24 cellular contexts compared by ENCODE assay signal in genomic region chr4:148901075-148901705, GRCh38.
DNase-seq lines count a peak whose midpoint lies in the region; ATAC-seq and TF ChIP-seq lines count a peak whose summit lies in the region.
"Had no signal": no experiment of that assay in that cellular context is flagged by ENCODE, and none has a peak within 500 bp of the region (broad histone marks: within the 10 kb centered on the region; RNA-seq: fewer than 3 reads in every experiment).

No MANE protein-coding gene starts in this region.

- no peak overlapping the region for H3K4me3 Mint-ChIP-seq in GM23338
- H3K4me3 Mint-ChIP-seq: CD4-positive, CD25-positive, alpha-beta regulatory T cell had no signal

- no peaks in the 10 kb centered on the region for H4K20me1 ChIP-seq in GM23338 (replicated peaks; ENCODE audit: insufficient read depth)
- H4K20me1 ChIP-seq in OCI-LY3 (ENCODE audit: insufficient read depth, low read length): no peaks in the 10 kb centered on the region
- H4K20me1 ChIP-seq: BLaER1 had no signal

- peaks cover 14% of the 10 kb centered on the region for H3K4me1 Mint-ChIP-seq in GM23338
- H3K4me1 Mint-ChIP-seq: CD4-positive, CD25-positive, alpha-beta regulatory T cell had no signal

- peaks cover 36% of the 10 kb centered on the region for H3K36me3 Mint-ChIP-seq in GM23338 (ENCODE audit: low read depth)

- H3K4me2 ChIP-seq in GM23338 (no peak overlapping the region), OCI-LY3 (ENCODE audit: low read length) (no peak overlapping the region)
- H3K4me2 ChIP-seq: BLaER1 had no signal

- H3K27me3 ChIP-seq in GM23338 (ENCODE audit: insufficient read depth) (no peaks in the 10 kb centered on the region), OCI-LY3 (ENCODE audit: low read depth, low read length) (no peaks in the 10 kb centered on the region), heart right ventricle (no peaks in the 10 kb centered on the region), foreskin keratinocyte (no peaks in the 10 kb centered on the region)
- H3K27me3 ChIP-seq: BLaER1, SJSA1 had no signal

- 0 out of 2 replicates have a peak, but pooled peaks cover 4% of the 10 kb centered on the region for H3K9me3 ChIP-seq in OCI-LY3 (ENCODE audit: insufficient read depth, low read length)
- peaks cover 0 to 30% (median 11%) of the 10 kb centered on the region in 11 donors for H3K9me3 ChIP-seq in heart right ventricle
- H3K9me3 ChIP-seq: SJSA1 had no signal

- H3K27ac ChIP-seq in GM23338 (ENCODE audit: low read depth): no peak overlapping the region
- no peak overlapping the region for H3K27ac ChIP-seq in OCI-LY3 (ENCODE audit: low read length)
- no peak overlapping the region for H3K27ac ChIP-seq in heart right ventricle
- no peak overlapping the region for H3K27ac ChIP-seq in foreskin keratinocyte
- H3K27ac ChIP-seq: BLaER1, SJSA1 had no signal

- no peak overlapping the region for H2AFZ ChIP-seq in GM23338
- no peak overlapping the region for H2AFZ ChIP-seq in OCI-LY3 (ENCODE audit: low read depth, low read length)

- H3K36me3 ChIP-seq in GM23338 (ENCODE audit: insufficient read depth) (peaks cover 8% of the 10 kb centered on the region; the same call in 1 of the 2 replicates), OCI-LY3 (replicated peaks; ENCODE audit: low read depth, low read length) (no peaks in the 10 kb centered on the region), heart right ventricle (no peaks in the 10 kb centered on the region)
- H3K36me3 ChIP-seq: BLaER1, SJSA1 had no signal

- H3K79me2 ChIP-seq in GM23338 (replicated peaks; ENCODE audit: insufficient read depth) (no peaks in the 10 kb centered on the region), OCI-LY3 (ENCODE audit: low read length) (no peaks in the 10 kb centered on the region)

- DNase-seq in GM23338 (ENCODE audit: low spot score) (peak; percentile 38), iPS DF 19.7 (ENCODE audit: low read depth, low spot score) (peak; percentile 73), retinal pigment epithelial cell (ENCODE audit: low read depth) (no peak), heart right ventricle (no peak), NCI-H1417 (lab: John Stamatoyannopoulos, UW) (no peak), foreskin keratinocyte (no peak)
- DNase-seq: CD4-positive, CD25-positive, alpha-beta regulatory T cell; DMS153; GOT3; Kasumi-1; NCI-H1092 treated with DMSO at 0.1 percent for 48 hours; NCI-H1436 treated with DMSO at 0.1 percent for 48 hours; NCI-H1930; NCI-H446 treated with DMSO at 0.1 percent for 48 hours; NCI-H526; NCI-H82; NK-92 treated with Interleukin-12 subunit alpha and Interleukin-12 subunit beta, amount 100 ng/mL, for 24 hours; Right ventricle myocardium superior; RPMI8226 had no signal

- intact Hi-C loops in heart right ventricle (cut with DNase I): no loop called here

- no peak overlapping the region; the same call in 1 of the 2 replicates for H3K27ac Mint-ChIP-seq in GM23338
- H3K27ac Mint-ChIP-seq: CD4-positive, CD25-positive, alpha-beta regulatory T cell had no signal

- ATAC-seq in GM23338: peak; percentile 82
- no peak for ATAC-seq in heart right ventricle
- ATAC-seq in foreskin keratinocyte: no peak
- ATAC-seq: HepG2, K562 had no signal

- no peaks in the 10 kb centered on the region for H3F3A ChIP-seq in GM23338 (replicated peaks; ENCODE audit: low read depth)

- H3K9me2 ChIP-seq in GM23338 (ENCODE audit: insufficient read depth): peaks cover 3% of the 10 kb centered on the region

- WGBS in heart right ventricle, 2 donors: 50 to 53% methylated on average over 3 of the region's 3 CpGs

- TF ChIP-seq CTCF in GM23338 (conservative IDR thresholded peaks at IDR 0.05; ENCODE audit: low read depth in 2 of 2) (peak; percentile 10 to 68; a peak in 2 of 4 replicates), OCI-LY3 (IDR thresholded peaks at IDR 0.05; ENCODE audit: low read depth, low read length) (peak; percentile 43), retinal pigment epithelial cell (conservative IDR thresholded peaks at IDR 0.05; ENCODE audit: low read depth, low read length) (peak; percentile 8), heart right ventricle (IDR thresholded peaks at IDR 0.05) (no peak), foreskin keratinocyte (conservative IDR thresholded peaks at IDR 0.05) (no peak)

- no peak overlapping the region for H3K4me3 ChIP-seq in GM23338
- H3K4me3 ChIP-seq in OCI-LY3 (ENCODE audit: low read length): no peak overlapping the region
- no peak overlapping the region for H3K4me3 ChIP-seq in retinal pigment epithelial cell (ENCODE audit: low read length)
- no peak overlapping the region for H3K4me3 ChIP-seq in heart right ventricle
- H3K4me3 ChIP-seq: BLaER1, K562, SJSA1 had no signal

- no peak overlapping the region for H3K9ac ChIP-seq in OCI-LY3 (ENCODE audit: low read length)
- H3K9ac ChIP-seq: BLaER1 had no signal

- no peaks in the 10 kb centered on the region for H3K27me3 Mint-ChIP-seq in GM23338 (ENCODE audit: insufficient read depth, low read depth, poor library complexity)
- H3K27me3 Mint-ChIP-seq: CD4-positive, CD25-positive, alpha-beta regulatory T cell had no signal

- H3K4me1 ChIP-seq in GM23338 (ENCODE audit: insufficient read depth) (peaks cover 11% of the 10 kb centered on the region), OCI-LY3 (ENCODE audit: low read length) (no peaks in the 10 kb centered on the region), heart right ventricle (no peaks in the 10 kb centered on the region), foreskin keratinocyte (no peaks in the 10 kb centered on the region)
- H3K4me1 ChIP-seq: BLaER1, SJSA1 had no signal

- peaks cover 42% of the 10 kb centered on the region for H3K9me3 Mint-ChIP-seq in GM23338

TF ChIP-seq in GM23338, 12 proteins besides CTCF, POLR2A, EP300 and RAD21:
- TF ChIP-seq EZH2 (IDR thresholded peaks at IDR 0.05; ENCODE audit: low read depth, unreplicated experiment) (no peak), ZNF462 (CRISPR knock-in tag; IDR thresholded peaks at IDR 0.05) (0 out of 2 replicates have a peak, but pooled peaks have one; percentile 38)

Comparison
In these comparisons a context has a peak if more than half of its experiments do, and no peak if none do; other contexts are left out.
1. DNase-seq: peak in GM23338 (single experiment) and iPS DF 19.7 (single experiment); none in retinal pigment epithelial cell (single experiment), heart right ventricle (0 of 2), NCI-H1417 (0 of 3) and foreskin keratinocyte (0 of 2).
2. CTCF ChIP-seq: peak in GM23338 (2 of 2), OCI-LY3 (single experiment) and retinal pigment epithelial cell (single experiment); none in heart right ventricle (0 of 9) and foreskin keratinocyte (single experiment).